Comparison of ENCODE assay signal across 25 cellular contexts in the genomic region with DNA sequence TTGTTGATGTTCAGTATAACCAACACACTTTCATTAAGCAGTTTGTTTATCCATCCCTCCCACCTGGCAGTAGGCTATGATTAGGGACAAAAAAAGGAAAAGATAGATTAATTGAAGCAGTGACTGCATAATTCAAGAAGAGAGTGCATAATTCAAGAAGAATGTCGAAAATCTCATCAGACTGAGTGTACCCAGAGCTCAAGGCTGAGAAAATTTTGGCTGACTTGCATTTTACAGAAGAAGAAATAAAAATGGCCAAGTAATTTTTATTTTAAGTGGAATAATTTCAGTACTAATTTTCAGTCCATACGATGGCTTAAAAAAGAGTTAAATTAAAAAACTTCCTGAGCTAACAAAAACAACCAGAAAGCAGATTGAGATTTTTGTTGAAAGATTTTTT.
"Had no signal": no experiment of that assay in that cellular context is flagged by ENCODE, and none has a peak within 500 bp of the region (broad histone marks: within the 10 kb centered on the region; RNA-seq: fewer than 3 reads in every experiment).

No MANE protein-coding gene starts in this region.

- H3K27me3 ChIP-seq: cardiac muscle cell, right atrium auricular region, spleen, upper lobe of left lung, vagina had no signal

- H3K27me3 Mint-ChIP-seq: activated B cell treated with CpG ODN at 0.5 μM for 24 hours; activated CD8-positive, alpha-beta T cell treated with anti-CD3 and anti-CD28 coated beads for 36 hours; activated T-helper 17 cell treated with anti-CD3 and anti-CD28 coated beads, Interleukin-2, amount 50 U/mL, for 72 hours; brain; effector memory CD8-positive, alpha-beta T cell; naive thymus-derived CD8-positive, alpha-beta T cell; T-helper 17 cell had no signal

- ATAC-seq: activated CD8-positive, alpha-beta T cell treated with anti-CD3 and anti-CD28 coated beads for 36 hours; activated T-cell treated with anti-CD3 and anti-CD28 coated beads, Interleukin-2, amount 50 U/mL, for 4 hours; effector memory CD8-positive, alpha-beta T cell; left lobe of liver; lower lobe of right lung; naive thymus-derived CD8-positive, alpha-beta T cell; T-helper 17 cell had no signal

- H3K27ac Mint-ChIP-seq: activated B cell treated with CpG ODN at 0.5 μM for 24 hours, brain, T-helper 17 cell had no signal

- H3K4me3 Mint-ChIP-seq: activated B cell treated with CpG ODN at 0.5 μM for 24 hours; activated CD8-positive, alpha-beta T cell treated with anti-CD3 and anti-CD28 coated beads for 36 hours; activated T-cell treated with anti-CD3 and anti-CD28 coated beads, Interleukin-2, amount 50 U/mL, for 4 hours; brain; naive thymus-derived CD8-positive, alpha-beta T cell; T-helper 17 cell had no signal

- DNase-seq: activated B cell treated with CpG ODN at 0.5 μM for 24 hours; activated CD4-positive, alpha-beta T cell treated with anti-CD3 and anti-CD28 coated beads, Interleukin-2, amount 50 U/mL, for 1 hour; activated gamma-delta T cell treated with Interleukin-2 at 50 U/mL for 16 hours; activated naive CD4-positive, alpha-beta T cell treated with anti-CD3 and anti-CD28 coated beads, Interleukin-2, amount 50 U/mL, for 16 hours; activated T-cell treated with anti-CD3 and anti-CD28 coated beads, Interleukin-2, amount 50 U/mL, for 4 hours; cortex of kidney; effector memory CD8-positive, alpha-beta T cell; erythroblast; foreskin fibroblast; head of caudate nucleus; hippocampal formation; kidney; lower lobe of right lung; mesenchymal stem cell; naive thymus-derived CD8-positive, alpha-beta T cell; spleen; T-helper 17 cell; upper lobe of left lung had no signal

- H3K9me3 Mint-ChIP-seq: activated B cell treated with CpG ODN at 0.5 μM for 24 hours; activated CD8-positive, alpha-beta T cell treated with anti-CD3 and anti-CD28 coated beads for 36 hours; activated T-cell treated with anti-CD3 and anti-CD28 coated beads, Interleukin-2, amount 50 U/mL, for 4 hours; activated T-helper 17 cell treated with anti-CD3 and anti-CD28 coated beads, Interleukin-2, amount 50 U/mL, for 72 hours; effector memory CD8-positive, alpha-beta T cell; naive thymus-derived CD8-positive, alpha-beta T cell had no signal

- H3K4me3 ChIP-seq: cardiac muscle cell, lower lobe of right lung, right atrium auricular region, spleen, upper lobe of left lung, vagina had no signal

- H3K9me3 ChIP-seq: lower lobe of right lung, right atrium auricular region, spleen, upper lobe of left lung, vagina had no signal

- H3K27ac ChIP-seq: cardiac muscle cell, lower lobe of right lung, right atrium auricular region, spleen, upper lobe of left lung, vagina had no signal

- H3K4me1 Mint-ChIP-seq: activated B cell treated with CpG ODN at 0.5 μM for 24 hours had no signal
